In the genomic region with DNA sequence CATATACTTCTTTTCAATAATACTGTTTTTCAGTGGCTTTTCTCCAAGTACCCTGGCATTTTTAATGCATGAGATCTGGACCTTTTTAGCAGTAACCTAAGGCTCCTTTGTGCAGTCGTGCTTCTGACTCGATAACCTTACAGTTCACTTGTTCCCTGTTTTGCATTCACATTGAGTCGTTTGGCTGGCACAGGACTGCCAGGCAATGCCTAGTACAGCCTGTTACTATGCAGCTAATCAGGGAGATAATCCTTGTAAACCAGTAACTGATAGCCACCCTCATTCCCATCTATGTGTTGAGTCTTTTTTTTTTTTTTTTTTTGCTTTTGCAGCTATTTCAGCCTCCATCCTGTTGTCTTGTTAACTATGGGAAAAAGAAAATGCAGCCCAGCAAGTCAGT, we compare ENCODE assay signal across 9 cellular contexts. TPM values are rescaled to one million over a fixed set of nuclear protein-coding genes. Genes with fewer than 3 reads are reported as not detected.
DNase-seq lines count a peak whose midpoint lies in the region; ATAC-seq and TF ChIP-seq lines count a peak whose summit lies in the region.
"Had no signal": no experiment of that assay in that cellular context is flagged by ENCODE, and none has a peak within 500 bp of the region (broad histone marks: within the 10 kb centered on the region; RNA-seq: fewer than 3 reads in every experiment).

No MANE protein-coding gene starts in this region.

- ATAC-seq in GM21515 (IDR thresholded peaks at IDR 0.05; ENCODE audit: unreplicated experiment) (no peak), GM21717 (IDR thresholded peaks at IDR 0.05; ENCODE audit: unreplicated experiment) (no peak)
- ATAC-seq: naive thymus-derived CD8-positive, alpha-beta T cell had no signal

- H3K36me3 ChIP-seq in HUES64 (ENCODE audit: insufficient read depth, low read length) (peaks cover 36% of the 10 kb centered on the region), kidney epithelial cell (ENCODE audit: control insufficient read depth, insufficient read depth, low read length) (no peaks in the 10 kb centered on the region), subcutaneous abdominal adipose tissue (ENCODE audit: control insufficient read depth in 5 of 5, insufficient read depth in 5 of 5, low read length in 5 of 5) (peaks cover 0 to 9% (median 4%) of the 10 kb centered on the region in 5 donors)

- no peak for TF ChIP-seq CTCF in kidney epithelial cell (IDR thresholded peaks at IDR 0.05; ENCODE audit: insufficient read depth, low read length, poor library complexity, severe bottlenecking)

- DNase-seq in kidney epithelial cell (ENCODE audit: low read depth) (no peak), NCI-H187 (lab: John Stamatoyannopoulos, UW) (no peak)
- DNase-seq: naive thymus-derived CD8-positive, alpha-beta T cell; SIG-M5 had no signal

- H3K4me1 ChIP-seq in HUES64 (ENCODE audit: insufficient read depth, low read length) (peaks cover 43% of the 10 kb centered on the region), subcutaneous abdominal adipose tissue (ENCODE audit: control insufficient read depth in 5 of 5, insufficient read depth in 5 of 5, low read length in 5 of 5) (peaks cover 1 to 37% (median 19%) of the 10 kb centered on the region in 5 donors)

- H3K27me3 ChIP-seq in HUES64 (ENCODE audit: insufficient read depth, low read length): no peaks in the 10 kb centered on the region
- H3K27me3 ChIP-seq in kidney epithelial cell (ENCODE audit: control insufficient read depth, insufficient read depth, low read length): no peaks in the 10 kb centered on the region
- no peaks in the 10 kb centered on the region for H3K27me3 ChIP-seq in subcutaneous abdominal adipose tissue (ENCODE audit: control insufficient read depth in 5 of 5, insufficient read depth in 4 of 5, low read length in 5 of 5)

- H3K4me3 ChIP-seq in HUES64 (ENCODE audit: low read length) (peak overlapping the region; percentile 90; the same call in 1 of the 2 replicates), kidney epithelial cell (ENCODE audit: low read depth, low read length) (peak overlapping the region; percentile 23), subcutaneous abdominal adipose tissue (ENCODE audit: low read depth in 1 of 5, low read length in 5 of 5) (peak overlapping the region in 3 of 5 donors; percentile 22 to 89 (median 29))

- peak overlapping the region; percentile 12; the same call in 1 of the 2 replicates for H3K9ac ChIP-seq in HUES64 (ENCODE audit: low read depth, low read length)
- peak overlapping the region in 1 of 5 donors; percentile 24 for H3K9ac ChIP-seq in subcutaneous abdominal adipose tissue (ENCODE audit: low read length in 5 of 5)

- H3K9me3 ChIP-seq in HUES64 (ENCODE audit: insufficient read depth, low read depth, low read length) (no peaks in the 10 kb centered on the region), subcutaneous abdominal adipose tissue (ENCODE audit: control insufficient read depth in 5 of 5, low read length in 5 of 5) (no peaks in the 10 kb centered on the region)

- WGBS in HUES64: 49% methylated on average over 3 of the region's 3 CpGs

- H3K27ac ChIP-seq in HUES64 (ENCODE audit: low read depth, low read length) (no peak overlapping the region), angular gyrus (ENCODE audit: low read depth, low read length) (peak overlapping the region; percentile 93), subcutaneous abdominal adipose tissue (ENCODE audit: low read depth, low read length) (peak overlapping the region; percentile 17)

RNA-seq across cellular contexts. Expression of gene ATP1B1, which starts 3.8 kb away (rescaled TPM):
- 32.9 TPM for polyA plus RNA-seq in HUES64 (2013, experiment 1 of 2)
- 38.4 TPM for polyA plus RNA-seq in HUES64 (2013, experiment 2 of 2)
- total RNA-seq in kidney epithelial cell: 62.1 and 77.3 TPM in 2 replicates

Comparison
In these comparisons a context has a peak if more than half of its experiments do, and no peak if none do; other contexts are left out.
1. H3K4me3 ChIP-seq: peak in every context shown above with its lines; median percentile 90 in HUES64; 29 in subcutaneous abdominal adipose tissue; 23 in kidney epithelial cell.